ENCODE assay signal across 1 cellular context in genomic region chr13:51803422-51804294, GRCh38.
A peak's percentile ranks its signal among the peaks of the same experiment; 100 is the strongest.
TF ChIP-seq lines count a peak whose summit lies in the region.

A gene with protein sequence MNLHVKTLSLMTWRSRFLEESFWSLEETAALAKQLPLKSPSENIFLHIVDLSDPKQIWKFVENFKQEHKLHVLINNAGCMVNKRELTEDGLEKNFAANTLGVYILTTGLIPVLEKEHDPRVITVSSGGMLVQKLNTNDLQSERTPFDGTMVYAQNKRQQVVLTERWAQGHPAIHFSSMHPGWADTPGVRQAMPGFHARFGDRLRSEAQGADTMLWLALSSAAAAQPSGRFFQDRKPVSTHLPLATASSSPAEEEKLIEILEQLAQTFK (minus strand): TSS chr13:51804163. CDS start chr13:51799659, 4,504 bp downstream.

TF ChIP-seq in HepG2, 621 proteins besides CTCF, POLR2A, EP300 and RAD21 (continued from another document and continues in another):
- no peak for TF ChIP-seq PBX3 (CRISPR knock-in tag; IDR thresholded peaks at IDR 0.05; ENCODE audit: borderline replicate concordance)
- 0 out of 2 replicates have a peak, but pooled peaks have one; percentile 6 for TF ChIP-seq ATF7 (IDR thresholded peaks at IDR 0.05)
- TF ChIP-seq ATF7 (CRISPR knock-in tag; IDR thresholded peaks at IDR 0.05) = peak; percentile 91
- TF ChIP-seq BORCS8-MEF2B (CRISPR knock-in tag; IDR thresholded peaks at IDR 0.05) = no peak; the same call in 1 of the 2 replicates
- peak; percentile 33; the same call in 1 of the 2 replicates for TF ChIP-seq GABPA (IDR thresholded peaks at IDR 0.05; ENCODE audit: low read depth, low read length)
- peak; percentile 80 for TF ChIP-seq GABPA (CRISPR knock-in tag; IDR thresholded peaks at IDR 0.05; ENCODE audit: low read depth)
- no peak for TF ChIP-seq SNRNP70 (IDR thresholded peaks at IDR 0.05; ENCODE audit: low read depth, low read length)
- no peak for TF ChIP-seq ZNF737 (CRISPR knock-in tag; IDR thresholded peaks at IDR 0.05; ENCODE audit: borderline replicate concordance)
- TF ChIP-seq ARID3A (IDR thresholded peaks at IDR 0.05; ENCODE audit: low read depth, low read length) = no peak
- no peak for TF ChIP-seq ZBTB44 (CRISPR knock-in tag; IDR thresholded peaks at IDR 0.05)
- TF ChIP-seq, protein P1, sequence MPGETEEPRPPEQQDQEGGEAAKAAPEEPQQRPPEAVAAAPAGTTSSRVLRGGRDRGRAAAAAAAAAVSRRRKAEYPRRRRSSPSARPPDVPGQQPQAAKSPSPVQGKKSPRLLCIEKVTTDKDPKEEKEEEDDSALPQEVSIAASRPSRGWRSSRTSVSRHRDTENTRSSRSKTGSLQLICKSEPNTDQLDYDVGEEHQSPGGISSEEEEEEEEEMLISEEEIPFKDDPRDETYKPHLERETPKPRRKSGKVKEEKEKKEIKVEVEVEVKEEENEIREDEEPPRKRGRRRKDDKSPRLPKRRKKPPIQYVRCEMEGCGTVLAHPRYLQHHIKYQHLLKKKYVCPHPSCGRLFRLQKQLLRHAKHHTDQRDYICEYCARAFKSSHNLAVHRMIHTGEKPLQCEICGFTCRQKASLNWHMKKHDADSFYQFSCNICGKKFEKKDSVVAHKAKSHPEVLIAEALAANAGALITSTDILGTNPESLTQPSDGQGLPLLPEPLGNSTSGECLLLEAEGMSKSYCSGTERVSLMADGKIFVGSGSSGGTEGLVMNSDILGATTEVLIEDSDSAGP (CRISPR knock-in tag; IDR thresholded peaks at IDR 0.05; ENCODE audit: borderline replicate concordance) = peak; percentile 92
- peak; percentile 6; the same call in 1 of the 2 replicates for TF ChIP-seq ZNF205 (CRISPR knock-in tag; IDR thresholded peaks at IDR 0.05)
- TF ChIP-seq JUNB (CRISPR knock-in tag; IDR thresholded peaks at IDR 0.05; ENCODE audit: borderline replicate concordance) = no peak
- TF ChIP-seq ATF6 (CRISPR knock-in tag; conservative IDR thresholded peaks at IDR 0.05) = peak; percentile 93
- TF ChIP-seq ESRRA (CRISPR knock-in tag; IDR thresholded peaks at IDR 0.05; ENCODE audit: low read depth) = no peak
- peak; percentile 76; the same call in 1 of the 2 replicates for TF ChIP-seq ZNF703 (CRISPR knock-in tag; IDR thresholded peaks at IDR 0.05; ENCODE audit: borderline replicate concordance)
- TF ChIP-seq, protein P2, sequence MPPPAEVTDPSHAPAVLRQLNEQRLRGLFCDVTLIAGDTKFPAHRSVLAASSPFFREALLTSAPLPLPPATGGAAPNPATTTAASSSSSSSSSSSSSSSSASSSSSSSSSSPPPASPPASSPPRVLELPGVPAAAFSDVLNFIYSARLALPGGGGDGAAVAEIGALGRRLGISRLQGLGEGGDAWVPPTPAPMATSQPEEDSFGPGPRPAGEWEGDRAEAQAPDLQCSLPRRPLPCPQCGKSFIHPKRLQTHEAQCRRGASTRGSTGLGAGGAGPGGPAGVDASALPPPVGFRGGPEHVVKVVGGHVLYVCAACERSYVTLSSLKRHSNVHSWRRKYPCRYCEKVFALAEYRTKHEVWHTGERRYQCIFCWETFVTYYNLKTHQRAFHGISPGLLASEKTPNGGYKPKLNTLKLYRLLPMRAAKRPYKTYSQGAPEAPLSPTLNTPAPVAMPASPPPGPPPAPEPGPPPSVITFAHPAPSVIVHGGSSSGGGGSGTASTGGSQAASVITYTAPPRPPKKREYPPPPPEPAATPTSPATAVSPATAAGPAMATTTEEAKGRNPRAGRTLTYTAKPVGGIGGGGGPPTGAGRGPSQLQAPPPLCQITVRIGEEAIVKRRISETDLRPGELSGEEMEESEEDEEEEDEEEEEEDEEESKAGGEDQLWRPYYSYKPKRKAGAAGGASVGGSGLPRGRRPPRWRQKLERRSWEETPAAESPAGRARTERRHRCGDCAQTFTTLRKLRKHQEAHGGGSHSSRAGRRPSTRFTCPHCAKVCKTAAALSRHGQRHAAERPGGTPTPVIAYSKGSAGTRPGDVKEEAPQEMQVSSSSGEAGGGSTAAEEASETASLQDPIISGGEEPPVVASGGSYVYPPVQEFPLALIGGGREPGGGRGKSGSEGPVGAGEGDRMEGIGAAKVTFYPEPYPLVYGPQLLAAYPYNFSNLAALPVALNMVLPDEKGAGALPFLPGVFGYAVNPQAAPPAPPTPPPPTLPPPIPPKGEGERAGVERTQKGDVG (CRISPR knock-in tag; IDR thresholded peaks at IDR 0.05; ENCODE audit: borderline replicate concordance) = no peak
- TF ChIP-seq, protein P3, sequence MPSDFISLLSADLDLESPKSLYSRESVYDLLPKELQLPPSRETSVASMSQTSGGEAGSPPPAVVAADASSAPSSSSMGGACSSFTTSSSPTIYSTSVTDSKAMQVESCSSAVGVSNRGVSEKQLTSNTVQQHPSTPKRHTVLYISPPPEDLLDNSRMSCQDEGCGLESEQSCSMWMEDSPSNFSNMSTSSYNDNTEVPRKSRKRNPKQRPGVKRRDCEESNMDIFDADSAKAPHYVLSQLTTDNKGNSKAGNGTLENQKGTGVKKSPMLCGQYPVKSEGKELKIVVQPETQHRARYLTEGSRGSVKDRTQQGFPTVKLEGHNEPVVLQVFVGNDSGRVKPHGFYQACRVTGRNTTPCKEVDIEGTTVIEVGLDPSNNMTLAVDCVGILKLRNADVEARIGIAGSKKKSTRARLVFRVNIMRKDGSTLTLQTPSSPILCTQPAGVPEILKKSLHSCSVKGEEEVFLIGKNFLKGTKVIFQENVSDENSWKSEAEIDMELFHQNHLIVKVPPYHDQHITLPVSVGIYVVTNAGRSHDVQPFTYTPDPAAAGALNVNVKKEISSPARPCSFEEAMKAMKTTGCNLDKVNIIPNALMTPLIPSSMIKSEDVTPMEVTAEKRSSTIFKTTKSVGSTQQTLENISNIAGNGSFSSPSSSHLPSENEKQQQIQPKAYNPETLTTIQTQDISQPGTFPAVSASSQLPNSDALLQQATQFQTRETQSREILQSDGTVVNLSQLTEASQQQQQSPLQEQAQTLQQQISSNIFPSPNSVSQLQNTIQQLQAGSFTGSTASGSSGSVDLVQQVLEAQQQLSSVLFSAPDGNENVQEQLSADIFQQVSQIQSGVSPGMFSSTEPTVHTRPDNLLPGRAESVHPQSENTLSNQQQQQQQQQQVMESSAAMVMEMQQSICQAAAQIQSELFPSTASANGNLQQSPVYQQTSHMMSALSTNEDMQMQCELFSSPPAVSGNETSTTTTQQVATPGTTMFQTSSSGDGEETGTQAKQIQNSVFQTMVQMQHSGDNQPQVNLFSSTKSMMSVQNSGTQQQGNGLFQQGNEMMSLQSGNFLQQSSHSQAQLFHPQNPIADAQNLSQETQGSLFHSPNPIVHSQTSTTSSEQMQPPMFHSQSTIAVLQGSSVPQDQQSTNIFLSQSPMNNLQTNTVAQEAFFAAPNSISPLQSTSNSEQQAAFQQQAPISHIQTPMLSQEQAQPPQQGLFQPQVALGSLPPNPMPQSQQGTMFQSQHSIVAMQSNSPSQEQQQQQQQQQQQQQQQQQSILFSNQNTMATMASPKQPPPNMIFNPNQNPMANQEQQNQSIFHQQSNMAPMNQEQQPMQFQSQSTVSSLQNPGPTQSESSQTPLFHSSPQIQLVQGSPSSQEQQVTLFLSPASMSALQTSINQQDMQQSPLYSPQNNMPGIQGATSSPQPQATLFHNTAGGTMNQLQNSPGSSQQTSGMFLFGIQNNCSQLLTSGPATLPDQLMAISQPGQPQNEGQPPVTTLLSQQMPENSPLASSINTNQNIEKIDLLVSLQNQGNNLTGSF (CRISPR knock-in tag; IDR thresholded peaks at IDR 0.05) = no peak
- TF ChIP-seq RARA (CRISPR knock-in tag; IDR thresholded peaks at IDR 0.05) = peak; percentile 51; the same call in 1 of the 2 replicates
- TF ChIP-seq XRCC5 (optimal IDR thresholded peaks at IDR 0.05; ENCODE audit: low read length) = no peak
- TF ChIP-seq SNAPC4 (CRISPR knock-in tag; IDR thresholded peaks at IDR 0.05) = no peak
- no peak for TF ChIP-seq SP1 (IDR thresholded peaks at IDR 0.05)
- peak; percentile 27; the same call in 1 of the 2 replicates for TF ChIP-seq SP1 (CRISPR knock-in tag; IDR thresholded peaks at IDR 0.05)
- TF ChIP-seq ZFP41 (CRISPR knock-in tag; IDR thresholded peaks at IDR 0.05; ENCODE audit: borderline replicate concordance) = no peak
- no peak for TF ChIP-seq ZNF350 (CRISPR knock-in tag; IDR thresholded peaks at IDR 0.05; ENCODE audit: borderline replicate concordance, low read depth)
- peak; percentile 66; the same call in 1 of the 2 replicates for TF ChIP-seq ZFY (CRISPR knock-in tag; IDR thresholded peaks at IDR 0.05)
- no peak; the same call in 2 of the 3 replicates for TF ChIP-seq MXI1 (IDR thresholded peaks at IDR 0.05; ENCODE audit: borderline replicate concordance, low read depth, low read length)
- TF ChIP-seq ZNF33B (CRISPR knock-in tag; IDR thresholded peaks at IDR 0.05) = peak; percentile 60
- peak; percentile 51; the same call in 1 of the 2 replicates for TF ChIP-seq ZNF558 (CRISPR knock-in tag; IDR thresholded peaks at IDR 0.05; ENCODE audit: borderline replicate concordance)
- no peak for TF ChIP-seq HHEX (CRISPR knock-in tag; IDR thresholded peaks at IDR 0.05)
